In the genomic region with DNA sequence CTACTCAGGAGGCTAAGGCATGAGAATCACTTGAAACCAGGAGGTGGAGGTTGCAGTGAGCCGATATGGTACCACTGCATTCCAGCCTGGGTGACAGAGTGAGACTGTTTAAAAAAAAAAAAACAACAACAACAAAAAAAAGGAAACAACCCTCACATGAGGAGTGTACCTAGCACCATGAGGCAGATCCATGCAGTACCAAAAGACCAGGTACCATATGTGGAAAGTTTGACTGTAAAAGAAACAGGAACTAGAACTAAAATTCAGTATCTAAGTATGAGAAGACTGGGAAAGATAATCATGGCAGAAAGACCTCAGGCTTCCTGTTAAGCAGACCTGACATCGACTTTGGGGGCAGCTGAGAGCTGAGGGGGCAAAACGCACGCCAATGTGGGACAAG, we compare ENCODE assay signal across 13 cellular contexts.
"Had no signal": no experiment of that assay in that cellular context is flagged by ENCODE, and none has a peak within 500 bp of the region (broad histone marks: within the 10 kb centered on the region; RNA-seq: fewer than 3 reads in every experiment).

No MANE protein-coding gene starts in this region.

- H3K4me3 Mint-ChIP-seq: activated CD4-positive, alpha-beta T cell treated with anti-CD3 and anti-CD28 coated beads, Interleukin-2, amount 10 ng/mL, durations not matched to agents 24 days and 14 days; neural progenitor cell; stimulated activated effector memory CD8-positive, alpha-beta T cell treated with anti-CD3 and anti-CD28 coated beads, Interleukin-12 subunit alpha, Interleukin-12 subunit beta, amount 100 ng/mL, for 72 hours had no signal

- ATAC-seq: esophagus mucosa; left lobe of liver; SK-N-SH treated with all-trans-retinoic acid at 6 μM for 48 hours; stimulated activated effector memory CD8-positive, alpha-beta T cell treated with anti-CD3 and anti-CD28 coated beads, Interleukin-12 subunit alpha, Interleukin-12 subunit beta, amount 100 ng/mL, for 72 hours had no signal

- H3K27ac Mint-ChIP-seq: activated CD4-positive, alpha-beta T cell treated with anti-CD3 and anti-CD28 coated beads, Interleukin-2, amount 10 ng/mL, durations not matched to agents 24 days and 14 days; neural progenitor cell; stimulated activated effector memory CD8-positive, alpha-beta T cell treated with anti-CD3 and anti-CD28 coated beads, Interleukin-12 subunit alpha, Interleukin-12 subunit beta, amount 100 ng/mL, for 72 hours had no signal

- H3K9me3 ChIP-seq: adrenal gland had no signal

- H3K4me3 ChIP-seq: adrenal gland, cardiac muscle cell, neural progenitor cell had no signal

- H3K27me3 Mint-ChIP-seq: activated CD4-positive, alpha-beta T cell treated with anti-CD3 and anti-CD28 coated beads, Interleukin-2, amount 10 ng/mL, durations not matched to agents 24 days and 14 days had no signal

- H3K9me3 Mint-ChIP-seq: activated CD4-positive, alpha-beta T cell treated with anti-CD3 and anti-CD28 coated beads, Interleukin-2, amount 10 ng/mL, durations not matched to agents 24 days and 14 days; neural progenitor cell; stimulated activated effector memory CD8-positive, alpha-beta T cell treated with anti-CD3 and anti-CD28 coated beads, Interleukin-12 subunit alpha, Interleukin-12 subunit beta, amount 100 ng/mL, for 72 hours had no signal

- H3K4me1 ChIP-seq: neural progenitor cell had no signal

- H3K36me3 ChIP-seq: neural progenitor cell had no signal

- H3K9ac ChIP-seq: neural progenitor cell had no signal

- H3K27me3 ChIP-seq: adrenal gland, cardiac muscle cell, neural progenitor cell had no signal

- DNase-seq: activated CD4-positive, alpha-beta T cell treated with anti-CD3 and anti-CD28 coated beads, Interleukin-2, amount 10 ng/mL, durations not matched to agents 24 days and 14 days; activated CD8-positive, alpha-beta memory T cell treated with anti-CD3 and anti-CD28 coated beads, Interleukin-2, amount 50 U/mL, for 48 hours; activated naive CD4-positive, alpha-beta T cell treated with Interleukin-2 at 50 U/mL for 16 hours; adrenal gland; stimulated activated CD4-positive, alpha-beta T cell treated with anti-CD3 and anti-CD28 coated beads, Interleukin-12 subunit alpha, Interleukin-12 subunit beta, amount 100 ng/mL, for 4 hours; trophoblast cell; WERI-Rb-1 had no signal

- H3K27ac ChIP-seq: adrenal gland, cardiac muscle cell, neural progenitor cell, WERI-Rb-1 had no signal
